In genomic region chr13:65378484-65378883, GRCh38 we compare ENCODE assay signal across 36 cellular contexts.
"Had no signal": no experiment of that assay in that cellular context is flagged by ENCODE, and none has a peak within 500 bp of the region (broad histone marks: within the 10 kb centered on the region; RNA-seq: fewer than 3 reads in every experiment).

No MANE protein-coding gene starts in this region.

- H3K27me3 Mint-ChIP-seq: activated CD4-positive, alpha-beta memory T cell treated with anti-CD3 and anti-CD28 coated beads, Interleukin-2, amount 10 ng/mL, durations not matched to agents 7 days and 5 days; activated CD4-positive, alpha-beta T cell treated with anti-CD3 and anti-CD28 coated beads for 36 hours; activated CD4-positive, alpha-beta T cell treated with anti-CD3 and anti-CD28 coated beads, Interleukin-2, amount 10 ng/mL, durations not matched to agents 7 days and 5 days; activated CD8-positive, alpha-beta memory T cell treated with anti-CD3 and anti-CD28 coated beads, Interleukin-2, amount 10 ng/mL, durations not matched to agents 7 days and 5 days; activated naive CD4-positive, alpha-beta T cell treated with anti-CD3 and anti-CD28 coated beads, Interleukin-2, amount 10 ng/mL, durations not matched to agents 7 days and 5 days; activated naive CD4-positive, alpha-beta T cell treated with anti-CD3 and anti-CD28 coated beads, Interleukin-2, amount 50 U/mL, for 24 hours; activated naive CD8-positive, alpha-beta T cell; activated naive CD8-positive, alpha-beta T cell treated with anti-CD3 and anti-CD28 coated beads, Interleukin-2, amount 10 ng/mL, durations not matched to agents 7 days and 5 days; activated naive CD8-positive, alpha-beta T cell treated with anti-CD3 and anti-CD28 coated beads, Interleukin-2, amount 50 U/mL, for 24 hours; activated T-cell treated with anti-CD3 and anti-CD28 coated beads, Interleukin-2, amount 50 U/mL, for 24 hours; T-cell had no signal

- ATAC-seq: activated CD4-positive, alpha-beta T cell treated with anti-CD3 and anti-CD28 coated beads for 36 hours; activated CD4-positive, CD25-positive, alpha-beta regulatory T cell treated with anti-CD3 and anti-CD28 coated beads, Interleukin-2, amount 50 U/mL, for 24 hours; activated CD8-positive, alpha-beta memory T cell treated with anti-CD3 and anti-CD28 coated beads, Interleukin-2, amount 10 ng/mL, durations not matched to agents 7 days and 5 days; activated CD8-positive, alpha-beta T cell treated with anti-CD3 and anti-CD28 coated beads, Interleukin-2, amount 10 ng/mL, durations not matched to agents 7 days and 5 days; activated naive CD8-positive, alpha-beta T cell treated with anti-CD3 and anti-CD28 coated beads, Interleukin-2, amount 50 U/mL, for 24 hours; body of pancreas; T-cell had no signal

- H3K9me3 ChIP-seq: body of pancreas had no signal

- H3K36me3 Mint-ChIP-seq: activated CD8-positive, alpha-beta memory T cell treated with anti-CD3 and anti-CD28 coated beads, Interleukin-2, amount 10 ng/mL, durations not matched to agents 7 days and 5 days; activated naive CD4-positive, alpha-beta T cell treated with anti-CD3 and anti-CD28 coated beads, Interleukin-2, amount 10 ng/mL, durations not matched to agents 7 days and 5 days; activated naive CD4-positive, alpha-beta T cell treated with anti-CD3 and anti-CD28 coated beads, Interleukin-2, amount 50 U/mL, for 24 hours; activated naive CD8-positive, alpha-beta T cell; activated naive CD8-positive, alpha-beta T cell treated with anti-CD3 and anti-CD28 coated beads, Interleukin-2, amount 10 ng/mL, durations not matched to agents 7 days and 5 days; T-cell had no signal

- H3K27ac Mint-ChIP-seq: activated CD4-positive, alpha-beta memory T cell treated with anti-CD3 and anti-CD28 coated beads, Interleukin-2, amount 10 ng/mL, durations not matched to agents 7 days and 5 days; activated CD4-positive, alpha-beta T cell treated with anti-CD3 and anti-CD28 coated beads for 36 hours; activated CD4-positive, alpha-beta T cell treated with anti-CD3 and anti-CD28 coated beads, Interleukin-2, amount 10 ng/mL, durations not matched to agents 7 days and 5 days; activated CD8-positive, alpha-beta memory T cell treated with anti-CD3 and anti-CD28 coated beads, Interleukin-2, amount 10 ng/mL, durations not matched to agents 7 days and 5 days; activated CD8-positive, alpha-beta T cell treated with anti-CD3 and anti-CD28 coated beads, Interleukin-2, amount 10 ng/mL, durations not matched to agents 7 days and 5 days; activated naive CD4-positive, alpha-beta T cell treated with anti-CD3 and anti-CD28 coated beads, Interleukin-2, amount 10 ng/mL, durations not matched to agents 7 days and 5 days; activated naive CD4-positive, alpha-beta T cell treated with anti-CD3 and anti-CD28 coated beads, Interleukin-2, amount 50 U/mL, for 24 hours; activated naive CD8-positive, alpha-beta T cell; activated naive CD8-positive, alpha-beta T cell treated with anti-CD3 and anti-CD28 coated beads, Interleukin-2, amount 10 ng/mL, durations not matched to agents 7 days and 5 days; activated naive CD8-positive, alpha-beta T cell treated with anti-CD3 and anti-CD28 coated beads, Interleukin-2, amount 50 U/mL, for 24 hours; activated T-cell treated with anti-CD3 and anti-CD28 coated beads, Interleukin-2, amount 50 U/mL, for 24 hours; activated T-helper 2 cell treated with anti-CD3 and anti-CD28 coated beads, Interferon-gamma antibody, Interleukin-2, Interleukin-4, amounts not matched to agents 10 μg/mL and 5 μg/mL and 100 μg/mL, durations not matched to agents 14 hours and 24 hours and 36 hours; T-cell; T-helper 1 cell treated with Interleukin-12 subunit alpha and Interleukin-12 subunit beta and Interleukin-4 antibody, amounts not matched to agents 30 μg/mL and 1 μg/mL, for 36 hours; T-helper 2 cell treated with Interferon-gamma antibody and Interleukin-4, amounts not matched to agents 5 μg/mL and 100 μg/mL, for 36 hours had no signal

- H3K4me3 ChIP-seq: adrenal gland, body of pancreas, breast epithelium had no signal

- DNase-seq: activated CD4-positive, alpha-beta memory T cell treated with anti-CD3 and anti-CD28 coated beads, Interleukin-2, amount 10 ng/mL, durations not matched to agents 7 days and 5 days; activated CD4-positive, alpha-beta T cell treated with anti-CD3 and anti-CD28 coated beads for 1 hour; activated CD4-positive, alpha-beta T cell treated with anti-CD3 and anti-CD28 coated beads for 36 hours; activated CD4-positive, alpha-beta T cell treated with anti-CD3 and anti-CD28 coated beads for 48 hours; activated CD4-positive, alpha-beta T cell treated with anti-CD3 and anti-CD28 coated beads, Interleukin-2, amount 10 ng/mL, durations not matched to agents 7 days and 5 days; activated CD4-positive, alpha-beta T cell treated with anti-CD3 and anti-CD28 coated beads, Interleukin-2, amount 50 U/mL, for 48 hours; activated CD4-positive, CD25-positive, alpha-beta regulatory T cell; activated CD8-positive, alpha-beta memory T cell treated with anti-CD3 and anti-CD28 coated beads for 24 hours; activated CD8-positive, alpha-beta memory T cell treated with anti-CD3 and anti-CD28 coated beads, Interleukin-2, amount 10 ng/mL, durations not matched to agents 7 days and 5 days; activated CD8-positive, alpha-beta memory T cell treated with anti-CD3 and anti-CD28 coated beads, Interleukin-2, amount 50 U/mL, for 48 hours; activated CD8-positive, alpha-beta T cell treated with anti-CD3 and anti-CD28 coated beads, Interleukin-2, amount 10 ng/mL, durations not matched to agents 7 days and 5 days; activated effector memory CD4-positive, alpha-beta T cell treated with Interleukin-2 at 50 U/mL for 16 hours; activated gamma-delta T cell; activated naive CD4-positive, alpha-beta T cell treated with anti-CD3 and anti-CD28 coated beads, Interleukin-2, amount 10 ng/mL, durations not matched to agents 7 days and 5 days; activated naive CD4-positive, alpha-beta T cell treated with Interleukin-2 at 50 U/mL for 16 hours; activated naive CD8-positive, alpha-beta T cell treated with anti-CD3 and anti-CD28 coated beads, Interleukin-2, amount 10 ng/mL, durations not matched to agents 7 days and 5 days; activated naive CD8-positive, alpha-beta T cell treated with anti-CD3 and anti-CD28 coated beads, Interleukin-2, amount 50 U/mL, for 24 hours; activated T-cell treated with anti-CD3 and anti-CD28 coated beads, Interleukin-2, amount 50 U/mL, for 24 hours; activated T-cell treated with anti-CD3 and anti-CD28 coated beads, Interleukin-2, amount 50 U/mL, for 48 hours; adrenal gland; amniotic stem cell; aorta; body of pancreas; brain microvascular endothelial cell; central memory CD4-positive, alpha-beta T cell; T-cell; T-helper 2 cell; T-helper 9 cell had no signal

- H3K4me3 Mint-ChIP-seq: activated CD4-positive, alpha-beta memory T cell treated with anti-CD3 and anti-CD28 coated beads, Interleukin-2, amount 10 ng/mL, durations not matched to agents 7 days and 5 days; activated CD4-positive, alpha-beta T cell treated with anti-CD3 and anti-CD28 coated beads for 36 hours; activated CD4-positive, alpha-beta T cell treated with anti-CD3 and anti-CD28 coated beads, Interleukin-2, amount 10 ng/mL, durations not matched to agents 7 days and 5 days; activated CD8-positive, alpha-beta memory T cell treated with anti-CD3 and anti-CD28 coated beads, Interleukin-2, amount 10 ng/mL, durations not matched to agents 7 days and 5 days; activated CD8-positive, alpha-beta T cell treated with anti-CD3 and anti-CD28 coated beads, Interleukin-2, amount 10 ng/mL, durations not matched to agents 7 days and 5 days; activated naive CD4-positive, alpha-beta T cell treated with anti-CD3 and anti-CD28 coated beads, Interleukin-2, amount 10 ng/mL, durations not matched to agents 7 days and 5 days; activated naive CD4-positive, alpha-beta T cell treated with anti-CD3 and anti-CD28 coated beads, Interleukin-2, amount 50 U/mL, for 24 hours; activated naive CD8-positive, alpha-beta T cell; activated naive CD8-positive, alpha-beta T cell treated with anti-CD3 and anti-CD28 coated beads, Interleukin-2, amount 10 ng/mL, durations not matched to agents 7 days and 5 days; activated naive CD8-positive, alpha-beta T cell treated with anti-CD3 and anti-CD28 coated beads, Interleukin-2, amount 50 U/mL, for 24 hours; activated T-cell treated with anti-CD3 and anti-CD28 coated beads, Interleukin-2, amount 50 U/mL, for 24 hours; T-cell; T-helper 1 cell treated with Interleukin-12 subunit alpha and Interleukin-12 subunit beta and Interleukin-4 antibody, amounts not matched to agents 30 μg/mL and 1 μg/mL, for 36 hours; T-helper 2 cell treated with Interferon-gamma antibody and Interleukin-4, amounts not matched to agents 5 μg/mL and 100 μg/mL, for 36 hours had no signal

- H3K36me3 ChIP-seq: adrenal gland, brain microvascular endothelial cell, breast epithelium had no signal

- H3K27me3 ChIP-seq: adrenal gland, body of pancreas, brain microvascular endothelial cell, breast epithelium had no signal

- H3K27ac ChIP-seq: adrenal gland, body of pancreas, brain microvascular endothelial cell, breast epithelium, VCaP had no signal

- H3K4me1 ChIP-seq: adrenal gland, body of pancreas, breast epithelium had no signal

- H3K4me1 Mint-ChIP-seq: activated CD4-positive, alpha-beta memory T cell treated with anti-CD3 and anti-CD28 coated beads, Interleukin-2, amount 10 ng/mL, durations not matched to agents 7 days and 5 days; activated CD4-positive, alpha-beta T cell treated with anti-CD3 and anti-CD28 coated beads for 36 hours; activated CD4-positive, alpha-beta T cell treated with anti-CD3 and anti-CD28 coated beads, Interleukin-2, amount 10 ng/mL, durations not matched to agents 7 days and 5 days; activated CD8-positive, alpha-beta memory T cell treated with anti-CD3 and anti-CD28 coated beads, Interleukin-2, amount 10 ng/mL, durations not matched to agents 7 days and 5 days; activated naive CD4-positive, alpha-beta T cell treated with anti-CD3 and anti-CD28 coated beads, Interleukin-2, amount 10 ng/mL, durations not matched to agents 7 days and 5 days; activated naive CD4-positive, alpha-beta T cell treated with anti-CD3 and anti-CD28 coated beads, Interleukin-2, amount 50 U/mL, for 24 hours; activated naive CD8-positive, alpha-beta T cell treated with anti-CD3 and anti-CD28 coated beads, Interleukin-2, amount 10 ng/mL, durations not matched to agents 7 days and 5 days; activated naive CD8-positive, alpha-beta T cell treated with anti-CD3 and anti-CD28 coated beads, Interleukin-2, amount 50 U/mL, for 24 hours; T-cell had no signal
